13 cellular contexts compared by ENCODE assay signal in the genomic region with DNA sequence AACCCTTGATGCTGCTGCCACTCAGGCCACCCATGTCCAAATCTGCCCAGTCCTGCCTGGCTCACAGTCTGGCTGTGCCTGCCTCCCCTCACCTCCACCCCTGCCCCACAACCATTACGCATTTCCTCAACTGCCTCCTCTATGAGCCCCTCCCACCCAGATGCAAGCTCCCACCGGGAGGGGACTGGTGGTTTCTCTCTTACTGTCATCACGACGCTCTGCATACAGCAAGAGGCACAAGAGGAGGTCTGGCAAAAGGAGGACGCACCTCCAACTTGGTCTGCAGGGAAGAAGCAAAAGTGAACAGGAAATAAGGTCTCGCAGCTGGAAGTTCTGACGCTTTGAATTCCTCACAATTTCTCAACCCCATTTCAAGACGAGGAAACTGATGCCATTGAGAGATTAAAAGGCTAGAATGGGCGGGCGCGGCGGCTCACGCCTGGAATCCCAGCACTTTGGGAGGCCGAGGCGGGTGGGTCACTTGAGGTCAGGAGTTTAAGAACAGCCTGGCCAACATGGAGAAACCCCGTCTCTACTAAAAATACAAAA. TPM values are rescaled to one million over a fixed set of nuclear protein-coding genes. Genes with fewer than 3 reads are reported as not detected.
"Had no signal": no experiment of that assay in that cellular context is flagged by ENCODE, and none has a peak within 500 bp of the region (broad histone marks: within the 10 kb centered on the region; RNA-seq: fewer than 3 reads in every experiment).

No MANE protein-coding gene starts in this region.

- H3K36me3 Mint-ChIP-seq: immature natural killer cell; natural killer cell treated with Interleukin-12 subunit alpha and Interleukin-12 subunit beta and Interleukin-15 and Interleukin-18, amount 100 ng/mL, for 72 hours had no signal

- H3K27ac ChIP-seq: epithelial cell of prostate, sigmoid colon had no signal

- ATAC-seq: activated CD8-positive, alpha-beta T cell treated with anti-CD3 and anti-CD28 coated beads for 36 hours; natural killer cell treated with Interleukin-12 subunit alpha and Interleukin-12 subunit beta and Interleukin-15 and Interleukin-18, amount 100 ng/mL, for 72 hours had no signal

- H3K27me3 ChIP-seq: sigmoid colon had no signal

- H3K9me3 Mint-ChIP-seq: activated CD8-positive, alpha-beta T cell treated with anti-CD3 and anti-CD28 coated beads for 36 hours; immature natural killer cell; natural killer cell treated with Interleukin-12 subunit alpha and Interleukin-12 subunit beta and Interleukin-15 and Interleukin-18, amount 100 ng/mL, for 72 hours had no signal

- H3K4me3 ChIP-seq: sigmoid colon had no signal

- DNase-seq: activated CD4-positive, alpha-beta T cell treated with anti-CD3 and anti-CD28 coated beads for 4 hours; activated CD8-positive, alpha-beta memory T cell treated with anti-CD3 and anti-CD28 coated beads, Interleukin-2, amount 50 U/mL, for 4 hours; activated CD8-positive, alpha-beta T cell treated with anti-CD3 and anti-CD28 coated beads for 36 hours; activated naive CD4-positive, alpha-beta T cell treated with Interleukin-2 at 50 U/mL for 16 hours; effector memory CD4-positive, alpha-beta T cell; immature natural killer cell; sigmoid colon; stimulated activated naive CD4-positive, alpha-beta T cell treated with Interleukin-2 at 50 U/mL for 16 hours; T-helper 2 cell had no signal

- H3K27ac Mint-ChIP-seq: activated CD8-positive, alpha-beta T cell treated with anti-CD3 and anti-CD28 coated beads for 36 hours; natural killer cell treated with Interleukin-12 subunit alpha and Interleukin-12 subunit beta and Interleukin-15 and Interleukin-18, amount 100 ng/mL, for 72 hours had no signal

- H3K9me3 ChIP-seq: sigmoid colon had no signal

- H3K4me3 Mint-ChIP-seq: activated CD8-positive, alpha-beta T cell treated with anti-CD3 and anti-CD28 coated beads for 36 hours; immature natural killer cell; natural killer cell treated with Interleukin-12 subunit alpha and Interleukin-12 subunit beta and Interleukin-15 and Interleukin-18, amount 100 ng/mL, for 72 hours had no signal

- H3K36me3 ChIP-seq: sigmoid colon had no signal

RNA-seq across cellular contexts. Expression of gene MUC4, which starts 42.3 kb away (rescaled TPM):
- total RNA-seq: lung microvascular endothelial cell, pulmonary artery endothelial cell had no signal
